1 cellular context compared by ENCODE assay signal in genomic region chr9:87499455-87500015, GRCh38.
TF ChIP-seq lines count a peak whose summit lies in the region.

No MANE protein-coding gene starts in this region.

TF ChIP-seq in HepG2, 621 proteins besides CTCF, POLR2A, EP300 and RAD21 (continued from another document):
- TF ChIP-seq AKNA (CRISPR knock-in tag; IDR thresholded peaks at IDR 0.05; ENCODE audit: borderline replicate concordance), result no peak
- TF ChIP-seq STAG1 (CRISPR knock-in tag; IDR thresholded peaks at IDR 0.05), result no peak
- no peak for TF ChIP-seq ZNF644 (CRISPR knock-in tag; IDR thresholded peaks at IDR 0.05; ENCODE audit: low read depth)
- TF ChIP-seq ELF3 (CRISPR knock-in tag; IDR thresholded peaks at IDR 0.05), result no peak
- TF ChIP-seq MYPOP (CRISPR knock-in tag; IDR thresholded peaks at IDR 0.05), result no peak
- TF ChIP-seq FOXA3 (CRISPR knock-in tag; IDR thresholded peaks at IDR 0.05), result peak; percentile 8; the same call in 1 of the 2 replicates
- TF ChIP-seq MED1 (CRISPR knock-in tag; IDR thresholded peaks at IDR 0.05), result no peak
- TF ChIP-seq ZNF580 (CRISPR knock-in tag; IDR thresholded peaks at IDR 0.05; ENCODE audit: borderline replicate concordance, low read depth), result no peak
- no peak for TF ChIP-seq MEIS2 (CRISPR knock-in tag; IDR thresholded peaks at IDR 0.05)
- no peak for TF ChIP-seq NFRKB (IDR thresholded peaks at IDR 0.05)
- no peak for TF ChIP-seq CERS6 (CRISPR knock-in tag; IDR thresholded peaks at IDR 0.05)
- no peak for TF ChIP-seq GLMP (CRISPR knock-in tag; IDR thresholded peaks at IDR 0.05; ENCODE audit: borderline replicate concordance)
- TF ChIP-seq TGIF2 (CRISPR knock-in tag; IDR thresholded peaks at IDR 0.05), result 0 out of 2 replicates have a peak, but pooled peaks have one; percentile 10
- no peak for TF ChIP-seq ZNF431 (CRISPR knock-in tag; IDR thresholded peaks at IDR 0.05; ENCODE audit: borderline replicate concordance, low read depth)
- no peak for TF ChIP-seq ZNF768 (CRISPR knock-in tag; IDR thresholded peaks at IDR 0.05)
- TF ChIP-seq SIN3B (IDR thresholded peaks at IDR 0.05; ENCODE audit: low read length), result no peak
- TF ChIP-seq POGK (CRISPR knock-in tag; conservative IDR thresholded peaks at IDR 0.05), result no peak
- no peak for TF ChIP-seq GPN1 (CRISPR knock-in tag; IDR thresholded peaks at IDR 0.05; ENCODE audit: borderline replicate concordance)
- TF ChIP-seq ZNF562 (CRISPR knock-in tag; IDR thresholded peaks at IDR 0.05; ENCODE audit: borderline replicate concordance), result no peak
- 0 out of 2 replicates have a peak, but pooled peaks have one; percentile 3 for TF ChIP-seq GATAD2A (CRISPR knock-in tag; IDR thresholded peaks at IDR 0.05)
- no peak for TF ChIP-seq ZNF367 (CRISPR knock-in tag; IDR thresholded peaks at IDR 0.05; ENCODE audit: borderline replicate concordance)
